Comparison of ENCODE assay signal across 8 cellular contexts in genomic region chr19:54462072-54462712, GRCh38. TPM values are rescaled to one million over a fixed set of nuclear protein-coding genes. Genes with fewer than 3 reads are reported as not detected.
DNase-seq lines count a peak whose midpoint lies in the region; ATAC-seq and TF ChIP-seq lines count a peak whose summit lies in the region.

No MANE protein-coding gene starts in this region.

- H2AFZ ChIP-seq in GM23248, result no peak overlapping the region

- peaks cover 28% of the 10 kb centered on the region; the same call in 1 of the 2 replicates for H3F3A ChIP-seq in GM23248 (ENCODE audit: insufficient read depth)

- H3K9ac ChIP-seq in GM23248 (peak overlapping the region; percentile 93), skeletal muscle satellite cell (ENCODE audit: low read depth, low read length) (peak overlapping the region; percentile 93)

- H3K4me2 ChIP-seq in GM23248 (ENCODE audit: unreplicated experiment) (peak overlapping the region; percentile 89), skeletal muscle satellite cell (ENCODE audit: low read length) (peak overlapping the region; percentile 99)

- H3K4me1 ChIP-seq in GM23248 (ENCODE audit: insufficient read depth), result peaks cover 8% of the 10 kb centered on the region
- H3K4me1 ChIP-seq in skeletal muscle satellite cell (ENCODE audit: control insufficient read depth, insufficient read depth, low read length), result peaks cover 34% of the 10 kb centered on the region

- H3K9me2 ChIP-seq in GM23248 (ENCODE audit: insufficient read depth), result no peaks in the 10 kb centered on the region

- H3K27me3 ChIP-seq in GM23248 (replicated peaks; ENCODE audit: insufficient read depth) (no peaks in the 10 kb centered on the region), skeletal muscle satellite cell (ENCODE audit: control insufficient read depth, insufficient read depth, low read length) (no peaks in the 10 kb centered on the region)

- DNase-seq in GM23248 (peak; percentile 51), SW480 (ENCODE audit: low spot score) (peak; percentile 36), fibroblast of villous mesenchyme (ENCODE audit: low read depth) (no peak), germinal center (ENCODE audit: low spot score) (no peak), NCI-H524 treated with DMSO at 0.1 percent for 48 hours (lab: John Stamatoyannopoulos, UW) (no peak), hippocampal formation (lab: John Stamatoyannopoulos, UW) (no peak)

- peaks cover 52% of the 10 kb centered on the region for H3K79me2 ChIP-seq in GM23248 (ENCODE audit: insufficient read depth)

- no peak for ATAC-seq in HG03439 (IDR thresholded peaks at IDR 0.05; ENCODE audit: unreplicated experiment)

- no peak for TF ChIP-seq CTCF in fibroblast of villous mesenchyme (IDR thresholded peaks at IDR 0.05; ENCODE audit: insufficient read depth, low read depth, low read length)

- 42 to 49% methylated on average over 19 of the region's 19 CpGs for WGBS in GM23248 (ENCODE audit: low coverage in 1 of 2, low lambda C conversion rate in 2 of 2, missing lambda C conversion rate in 2 of 2), 2 experiments

- H3K9me3 ChIP-seq in GM23248 (ENCODE audit: low read depth), result no peaks in the 10 kb centered on the region
- no peaks in the 10 kb centered on the region for H3K9me3 ChIP-seq in skeletal muscle satellite cell (replicated peaks; ENCODE audit: low read length)

- H3K27ac ChIP-seq in GM23248, result peak overlapping the region; percentile 93

- H3K4me3 ChIP-seq in GM23248, result peak overlapping the region; percentile 77
- H3K4me3 ChIP-seq in fibroblast of villous mesenchyme (ENCODE audit: low read depth, low read length), result peak overlapping the region; percentile 69
- H3K4me3 ChIP-seq in skeletal muscle satellite cell (ENCODE audit: low read length), result peak overlapping the region; percentile 84

- H4K20me1 ChIP-seq in GM23248 (ENCODE audit: insufficient read depth), result no peaks in the 10 kb centered on the region

- H3K36me3 ChIP-seq in GM23248 (ENCODE audit: low read depth) (peaks cover 16% of the 10 kb centered on the region; the same call in 1 of the 2 replicates), skeletal muscle satellite cell (ENCODE audit: insufficient read depth, low read length) (peaks cover 43% of the 10 kb centered on the region)

- in situ Hi-C loops in GM23248 (cut with MboI), result loop anchor here (25.0 kb wide), 1 partner anchor 1200 kb away; the partner anchor contains the start of gene U2AF2

RNA-seq across cellular contexts. Expression of gene LENG9, which starts 1.4 kb away (rescaled TPM):
- total RNA-seq in GM23248 (2014; rRNA removed; shearing (Covaris generic)), result 6.6 and 13.5 TPM in 2 replicates
- 0.30 and 0.41 TPM in 2 replicates for polyA plus RNA-seq in GM23248 (2016; fragmentation: Nextera tagmentation; extraction: Ambion mirVana)
- 5.2 and 7.1 TPM in 2 replicates for total RNA-seq in fibroblast of villous mesenchyme
- total RNA-seq in skeletal muscle satellite cell (2012; rRNA removed), result 5.1 and 7.0 TPM in 2 replicates

RNA-seq across cellular contexts. Expression of gene CDC42EP5, which starts 10.9 kb away (rescaled TPM):
- total RNA-seq in GM23248 (2014; rRNA removed; shearing (Covaris generic)), result 39.6 and 51.7 TPM in 2 replicates
- 4.4 and 5.2 TPM in 2 replicates for polyA plus RNA-seq in GM23248 (2016; fragmentation: Nextera tagmentation; extraction: Ambion mirVana)
- 12.5 and 29.0 TPM in 2 replicates for total RNA-seq in fibroblast of villous mesenchyme
- 5.6 and 6.8 TPM in 2 replicates for total RNA-seq in skeletal muscle satellite cell (2012; rRNA removed)

RNA-seq across cellular contexts. Expression of gene LENG8, which starts 13.2 kb away (rescaled TPM):
- total RNA-seq in GM23248 (2014; rRNA removed; shearing (Covaris generic)), result 29.2 and 33.9 TPM in 2 replicates
- 34.7 and 45.5 TPM in 2 replicates for polyA plus RNA-seq in GM23248 (2016; fragmentation: Nextera tagmentation; extraction: Ambion mirVana)
- 39.7 and 40.6 TPM in 2 replicates for total RNA-seq in fibroblast of villous mesenchyme
- total RNA-seq in skeletal muscle satellite cell (2012; rRNA removed), result 52.5 and 54.0 TPM in 2 replicates

RNA-seq across cellular contexts. Expression of gene LAIR2, which starts 40.4 kb away (rescaled TPM):
- not detected in 2 replicates for total RNA-seq in GM23248 (2014; rRNA removed; shearing (Covaris generic))
- polyA plus RNA-seq in GM23248 (2016; fragmentation: Nextera tagmentation; extraction: Ambion mirVana), result not detected in 2 replicates
- not detected in 2 replicates for total RNA-seq in fibroblast of villous mesenchyme
- total RNA-seq in skeletal muscle satellite cell (2012; rRNA removed), result not detected in 2 replicates

RNA-seq across cellular contexts. Expression of gene TTYH1, which starts 46.9 kb away (rescaled TPM):
- not detected in 2 replicates for total RNA-seq in GM23248 (2014; rRNA removed; shearing (Covaris generic))
- 0.05 TPM in 2 replicates for polyA plus RNA-seq in GM23248 (2016; fragmentation: Nextera tagmentation; extraction: Ambion mirVana)
- total RNA-seq in fibroblast of villous mesenchyme, result not detected in 2 replicates
- total RNA-seq in skeletal muscle satellite cell (2012; rRNA removed), result not detected in 2 replicates

Comparison
In these comparisons a context has a peak if more than half of its experiments do, and no peak if none do; other contexts are left out.
1. DNase-seq: peak in GM23248 (single experiment) and SW480 (single experiment); none in fibroblast of villous mesenchyme (single experiment), germinal center (single experiment), NCI-H524 treated with DMSO at 0.1 percent for 48 hours (single experiment) and hippocampal formation (0 of 2).
2. Peak in every context shown above with its lines, with median percentiles within 50 percentile points of each other: H3K4me3 ChIP-seq.